ENCODE assay signal across 26 cellular contexts in genomic region chr1:18644469-18645171, GRCh38. TPM values are rescaled to one million over a fixed set of nuclear protein-coding genes. Genes with fewer than 3 reads are reported as not detected.
DNase-seq lines count a peak whose midpoint lies in the region; ATAC-seq, FAIRE-seq and TF ChIP-seq lines count a peak whose summit lies in the region.
"Had no signal": no experiment of that assay in that cellular context is flagged by ENCODE, and none has a peak within 500 bp of the region (broad histone marks: within the 10 kb centered on the region; RNA-seq: fewer than 3 reads in every experiment).

No MANE protein-coding gene starts in this region.

- intact Hi-C loops in activated CD4-positive, alpha-beta T cell treated with anti-CD3 and anti-CD28 coated beads, Interleukin-2, amount 10 ng/mL, durations not matched to agents 24 days and 14 days (cut with micrococcal nuclease): loop anchor here (10.0 kb wide), 1 partner anchor 540 kb away; the partner anchor contains the start of gene IGSF21
- intact Hi-C loops in left colon (cut with DNase I, micrococcal nuclease): no loop called here

- no peak overlapping the region for H2BK12ac ChIP-seq in H9 (ENCODE audit: insufficient read length, low read depth, low read length)

- H4K91ac ChIP-seq in H9 (ENCODE audit: insufficient read length, low read depth, low read length): no peak overlapping the region

- POLR2A ChIA-PET in activated CD4-positive, alpha-beta T cell treated with anti-CD3 and anti-CD28 coated beads, Interleukin-2, amount 10 ng/mL, durations not matched to agents 7 days and 5 days (lab: Charles Lee): no interaction called here

- WGBS in H9 (ENCODE audit: extremely low coverage, insufficient read length, low lambda C conversion rate): no CpG with 5 or more reads among the region's 18 CpGs

- H3K4ac ChIP-seq in H9 (ENCODE audit: low read depth, low read length): no peak overlapping the region

- no peaks in the 10 kb centered on the region for H3K9me3 Mint-ChIP-seq in activated CD4-positive, alpha-beta T cell treated with anti-CD3 and anti-CD28 coated beads, Interleukin-2, amount 10 ng/mL, durations not matched to agents 7 days and 5 days
- H3K9me3 Mint-ChIP-seq in activated CD4-positive, alpha-beta T cell treated with anti-CD3 and anti-CD28 coated beads, Interleukin-2, amount 10 ng/mL, durations not matched to agents 24 days and 14 days: no peaks in the 10 kb centered on the region
- H3K9me3 Mint-ChIP-seq in astrocyte (ENCODE audit: unreplicated experiment) (peaks cover 11% of the 10 kb centered on the region), neural crest cell (no peaks in the 10 kb centered on the region), H9 (peaks cover 0 to 12% of the 10 kb centered on the region in 2 experiments; a peak in 4 of 5 replicates)
- H3K9me3 Mint-ChIP-seq: activated CD4-positive, alpha-beta memory T cell treated with anti-CD3 and anti-CD28 coated beads, Interleukin-2, amount 10 ng/mL, durations not matched to agents 7 days and 5 days had no signal

- H3K36me3 Mint-ChIP-seq in activated CD4-positive, alpha-beta T cell treated with anti-CD3 and anti-CD28 coated beads, Interleukin-2, amount 10 ng/mL, durations not matched to agents 7 days and 5 days (ENCODE audit: low read depth): no peaks in the 10 kb centered on the region
- peaks cover 8% of the 10 kb centered on the region for H3K36me3 Mint-ChIP-seq in activated CD4-positive, alpha-beta T cell treated with anti-CD3 and anti-CD28 coated beads, Interleukin-2, amount 10 ng/mL, durations not matched to agents 24 days and 14 days (ENCODE audit: low read depth)
- H3K36me3 Mint-ChIP-seq in astrocyte (ENCODE audit: low read depth, unreplicated experiment): no peaks in the 10 kb centered on the region
- H3K36me3 Mint-ChIP-seq in neural crest cell (ENCODE audit: low read depth): no peaks in the 10 kb centered on the region
- no peaks in the 10 kb centered on the region; a peak in 1 of 7 replicates for H3K36me3 Mint-ChIP-seq in H9 (ENCODE audit: insufficient read depth in 1 of 3, low read depth in 3 of 3)

- peaks cover 18% of the 10 kb centered on the region for H3K23me2 ChIP-seq in H9 (ENCODE audit: insufficient read length, low read depth, low read length, poor library complexity, severe bottlenecking)

- H3K27ac ChIP-seq in astrocyte (ENCODE audit: low read depth, low read length) (no peak overlapping the region), H9 (ENCODE audit: insufficient read length, low read depth, low read length) (no peak overlapping the region)
- H3K27ac ChIP-seq: esophagus muscularis mucosa, parathyroid adenoma, RWPE1, sigmoid colon, SK-N-MC had no signal

- H2AFZ ChIP-seq in astrocyte (ENCODE audit: low read depth, low read length) (no peak overlapping the region), H9 (ENCODE audit: low read length) (no peak overlapping the region)
- H2AFZ ChIP-seq: parathyroid adenoma had no signal

- H2BK120ac ChIP-seq in H9 (ENCODE audit: low read depth, low read length, poor library complexity, severe bottlenecking): no peak overlapping the region

- H3K4me3 Mint-ChIP-seq in activated CD4-positive, alpha-beta T cell treated with anti-CD3 and anti-CD28 coated beads, Interleukin-2, amount 10 ng/mL, durations not matched to agents 7 days and 5 days: peak overlapping the region; percentile 11
- no peak overlapping the region for H3K4me3 Mint-ChIP-seq in activated CD4-positive, alpha-beta T cell treated with anti-CD3 and anti-CD28 coated beads, Interleukin-2, amount 10 ng/mL, durations not matched to agents 24 days and 14 days
- H3K4me3 Mint-ChIP-seq in astrocyte (ENCODE audit: unreplicated experiment) (no peak overlapping the region), neural crest cell (peak overlapping the region; percentile 70), H9 (peak overlapping the region in 1 of 2 experiments; percentile 60; a peak in 3 of 5 replicates)
- H3K4me3 Mint-ChIP-seq: activated CD4-positive, alpha-beta memory T cell treated with anti-CD3 and anti-CD28 coated beads, Interleukin-2, amount 10 ng/mL, durations not matched to agents 7 days and 5 days; B cell had no signal

- H3K9me3 ChIP-seq in astrocyte (ENCODE audit: insufficient read depth, low read depth, low read length) (no peaks in the 10 kb centered on the region), H9 (ENCODE audit: control insufficient read depth, low read depth, low read length) (no peaks in the 10 kb centered on the region)
- H3K9me3 ChIP-seq: esophagus muscularis mucosa, sigmoid colon had no signal

- H3K27me3 ChIP-seq in astrocyte (ENCODE audit: insufficient read depth, low read length) (peaks cover 70% of the 10 kb centered on the region), H9 (ENCODE audit: insufficient read depth, low read length) (peaks cover 78% of the 10 kb centered on the region)

- CTCF ChIA-PET in activated CD4-positive, alpha-beta T cell treated with anti-CD3 and anti-CD28 coated beads, Interleukin-2, amount 10 ng/mL, durations not matched to agents 7 days and 5 days (lab: Charles Lee): interaction anchor here (1.2 kb wide), 1 partner anchor 17 kb away, joined by 3 read pairs; no protein-coding TSS in a partner anchor

- no peak overlapping the region for H3K9ac ChIP-seq in astrocyte (ENCODE audit: low read length)
- H3K9ac ChIP-seq in H9 (ENCODE audit: extremely low read depth, insufficient read length, low read length): no peak overlapping the region
- H3K9ac ChIP-seq: parathyroid adenoma had no signal

- H3K4me1 Mint-ChIP-seq in activated CD4-positive, alpha-beta T cell treated with anti-CD3 and anti-CD28 coated beads, Interleukin-2, amount 10 ng/mL, durations not matched to agents 7 days and 5 days: peaks cover 8% of the 10 kb centered on the region
- peaks cover 14% of the 10 kb centered on the region for H3K4me1 Mint-ChIP-seq in activated CD4-positive, alpha-beta T cell treated with anti-CD3 and anti-CD28 coated beads, Interleukin-2, amount 10 ng/mL, durations not matched to agents 24 days and 14 days
- peaks cover 4% of the 10 kb centered on the region for H3K4me1 Mint-ChIP-seq in astrocyte (ENCODE audit: low read depth, unreplicated experiment)
- peaks cover 71% of the 10 kb centered on the region for H3K4me1 Mint-ChIP-seq in neural crest cell
- peaks cover 54 to 77% of the 10 kb centered on the region in 2 experiments for H3K4me1 Mint-ChIP-seq in H9
- H3K4me1 Mint-ChIP-seq: B cell had no signal

- H3K27ac Mint-ChIP-seq in activated CD4-positive, alpha-beta T cell treated with anti-CD3 and anti-CD28 coated beads, Interleukin-2, amount 10 ng/mL, durations not matched to agents 7 days and 5 days: no peak overlapping the region
- no peak overlapping the region for H3K27ac Mint-ChIP-seq in activated CD4-positive, alpha-beta T cell treated with anti-CD3 and anti-CD28 coated beads, Interleukin-2, amount 10 ng/mL, durations not matched to agents 24 days and 14 days
- H3K27ac Mint-ChIP-seq in astrocyte (ENCODE audit: unreplicated experiment): peak overlapping the region; percentile 75
- H3K27ac Mint-ChIP-seq in neural crest cell (ENCODE audit: unreplicated experiment): no peak overlapping the region
- no peak overlapping the region for H3K27ac Mint-ChIP-seq in H9
- H3K27ac Mint-ChIP-seq: activated CD4-positive, alpha-beta memory T cell treated with anti-CD3 and anti-CD28 coated beads, Interleukin-2, amount 10 ng/mL, durations not matched to agents 7 days and 5 days; B cell had no signal

- no peak overlapping the region for H3K23ac ChIP-seq in H9 (ENCODE audit: insufficient read length, low read depth, low read length)

- TF ChIP-seq CTCF in astrocyte (IDR thresholded peaks at IDR 0.05; ENCODE audit: insufficient read depth, low read depth, low read length): no peak
- no peak for TF ChIP-seq CTCF in neural crest cell (conservative IDR thresholded peaks at IDR 0.05)
- TF ChIP-seq CTCF in H9 (conservative IDR thresholded peaks at IDR 0.05): no peak

- no peak overlapping the region for H2BK5ac ChIP-seq in H9 (ENCODE audit: insufficient read length, low read length)

- no peak overlapping the region for H3K4me2 ChIP-seq in astrocyte (ENCODE audit: low read length)
- H3K4me2 ChIP-seq in H9 (ENCODE audit: insufficient read depth, insufficient read length, low read length): no peak overlapping the region

- no peak for FAIRE-seq in astrocyte (lab: Jason Lieb, UNC)
- FAIRE-seq: A204.1, frontal cortex, keratinocyte had no signal

- H3K4me1 ChIP-seq in astrocyte (ENCODE audit: insufficient read depth, low read length): no peaks in the 10 kb centered on the region
- H3K4me1 ChIP-seq in H9 (ENCODE audit: insufficient read depth, low read length): peaks cover 5% of the 10 kb centered on the region; the same call in 1 of the 2 replicates
- H3K4me1 ChIP-seq: parathyroid adenoma had no signal

- H3K79me1 ChIP-seq in H9 (ENCODE audit: insufficient read depth, low read depth, low read length, poor library complexity, severe bottlenecking): no peaks in the 10 kb centered on the region

- H3K4me3 ChIP-seq in astrocyte (ENCODE audit: insufficient read depth, low read depth, low read length): no peak overlapping the region
- H3K4me3 ChIP-seq: esophagus muscularis mucosa, lung, sigmoid colon, SK-N-MC had no signal

- no peak overlapping the region for H4K8ac ChIP-seq in H9 (replicated peaks; ENCODE audit: insufficient read length, low read depth, low read length)

- no peak overlapping the region for H3K56ac ChIP-seq in H9 (ENCODE audit: insufficient read length, low read depth, low read length)

- no peak overlapping the region for H2AK5ac ChIP-seq in H9 (ENCODE audit: insufficient read length, low read length)

- no peak overlapping the region for H2BK20ac ChIP-seq in H9 (ENCODE audit: low read depth, low read length, poor library complexity, severe bottlenecking)

- no peak overlapping the region for H3K14ac ChIP-seq in H9 (ENCODE audit: insufficient read depth, low read length)

- no peaks in the 10 kb centered on the region for H3K36me3 ChIP-seq in astrocyte (ENCODE audit: insufficient read depth, low read length)
- H3K36me3 ChIP-seq: esophagus muscularis mucosa, sigmoid colon had no signal

- no peak for DNase-seq in activated CD4-positive, alpha-beta T cell treated with anti-CD3 and anti-CD28 coated beads, Interleukin-2, amount 10 ng/mL, durations not matched to agents 7 days and 5 days
- no peak for DNase-seq in activated CD4-positive, alpha-beta T cell treated with anti-CD3 and anti-CD28 coated beads, Interleukin-2, amount 10 ng/mL, durations not matched to agents 24 days and 14 days
- peak; percentile 27 for DNase-seq in ELF-1 (ENCODE audit: low read depth, low spot score)
- DNase-seq in astrocyte (ENCODE audit: low read depth): no peak
- no peak for DNase-seq in neural crest cell (ENCODE audit: low read depth, low spot score)
- DNase-seq in H9: no peak
- no peak for DNase-seq in left colon
- DNase-seq: activated CD4-positive, alpha-beta memory T cell treated with anti-CD3 and anti-CD28 coated beads, Interleukin-2, amount 10 ng/mL, durations not matched to agents 7 days and 5 days; activated CD4-positive, CD25-positive, alpha-beta regulatory T cell; activated naive CD4-positive, alpha-beta T cell treated with Interleukin-2 at 50 U/mL for 16 hours; effector CD4-positive, alpha-beta T cell; GDM1; KG1; NCI-H1694; sigmoid colon had no signal

- H3K79me2 ChIP-seq in astrocyte (ENCODE audit: insufficient read depth, low read length) (no peaks in the 10 kb centered on the region), H9 (ENCODE audit: insufficient read depth, low read length) (no peaks in the 10 kb centered on the region)
- H3K79me2 ChIP-seq: parathyroid adenoma had no signal

- H4K20me1 ChIP-seq in astrocyte (ENCODE audit: insufficient read depth, low read length): no peaks in the 10 kb centered on the region
- peaks cover 3% of the 10 kb centered on the region for H4K20me1 ChIP-seq in H9 (ENCODE audit: control insufficient read depth, insufficient read depth, insufficient read length)

- H3K18ac ChIP-seq in H9 (ENCODE audit: insufficient read length, low read depth, low read length): no peak overlapping the region

- ATAC-seq in left colon (no peak), HG02870 (IDR thresholded peaks at IDR 0.05; ENCODE audit: unreplicated experiment) (no peak)

- no peak overlapping the region for H4K5ac ChIP-seq in H9 (ENCODE audit: insufficient read length, low read depth, low read length)

- H3T11ph ChIP-seq in H9 (ENCODE audit: low read length): no peak overlapping the region

- no peak overlapping the region for H2BK15ac ChIP-seq in H9 (ENCODE audit: low read depth, low read length)

- H3K27me3 Mint-ChIP-seq in activated CD4-positive, alpha-beta T cell treated with anti-CD3 and anti-CD28 coated beads, Interleukin-2, amount 10 ng/mL, durations not matched to agents 7 days and 5 days: peaks cover 88% of the 10 kb centered on the region
- peaks cover 81% of the 10 kb centered on the region for H3K27me3 Mint-ChIP-seq in activated CD4-positive, alpha-beta T cell treated with anti-CD3 and anti-CD28 coated beads, Interleukin-2, amount 10 ng/mL, durations not matched to agents 24 days and 14 days
- H3K27me3 Mint-ChIP-seq in astrocyte (ENCODE audit: low read depth, unreplicated experiment) (peaks cover 81% of the 10 kb centered on the region), neural crest cell (ENCODE audit: low read depth) (peaks cover 98% of the 10 kb centered on the region), H9 (ENCODE audit: low read depth) (peaks cover 99% of the 10 kb centered on the region)

RNA-seq across cellular contexts. Expression of gene PAX7, which starts 14.0 kb away (rescaled TPM):
- not detected for total RNA-seq in activated CD4-positive, alpha-beta T cell treated with anti-CD3 and anti-CD28 coated beads, Interleukin-2, amount 10 ng/mL, durations not matched to agents 7 days and 5 days
- total RNA-seq in activated CD4-positive, alpha-beta T cell treated with anti-CD3 and anti-CD28 coated beads, Interleukin-2, amount 10 ng/mL, durations not matched to agents 24 days and 14 days: not detected in 2 replicates
- total RNA-seq in astrocyte (0.05 TPM in 1 of 2 replicates, not detected in the other), neural crest cell (10.2 and 10.9 TPM in 2 replicates), H9 (2021) (0.09 and 0.15 TPM in 2 replicates), left colon (not detected)
- total RNA-seq: activated CD4-positive, alpha-beta memory T cell treated with anti-CD3 and anti-CD28 coated beads, Interleukin-2, amount 10 ng/mL, durations not matched to agents 7 days and 5 days; B cell; esophagus muscularis mucosa; sigmoid colon; subcutaneous adipose tissue had no signal

Comparison
In these comparisons a context has a peak if more than half of its experiments do, and no peak if none do; other contexts are left out.
1. H3K4me3 Mint-ChIP-seq: peak in activated CD4-positive, alpha-beta T cell treated with anti-CD3 and anti-CD28 coated beads, Interleukin-2, amount 10 ng/mL, durations not matched to agents 7 days and 5 days (single experiment) and neural crest cell (single experiment); none in activated CD4-positive, alpha-beta T cell treated with anti-CD3 and anti-CD28 coated beads, Interleukin-2, amount 10 ng/mL, durations not matched to agents 24 days and 14 days (single experiment) and astrocyte (single experiment).